1 cellular context compared by ENCODE assay signal in genomic region chr11:133318221-133318620, GRCh38.
TF ChIP-seq lines count a peak whose summit lies in the region.

No MANE protein-coding gene starts in this region.

TF ChIP-seq in H1, 55 proteins besides CTCF, POLR2A, EP300 and RAD21:
- TF ChIP-seq MAX (IDR thresholded peaks at IDR 0.05) (no peak), TCF12 (IDR thresholded peaks at IDR 0.05; ENCODE audit: low read depth, low read length) (no peak), KDM4A (IDR thresholded peaks at IDR 0.05; ENCODE audit: low read depth, low read length, severe bottlenecking) (no peak), SP1 (IDR thresholded peaks at IDR 0.05; ENCODE audit: low read depth, low read length) (0 out of 2 replicates have a peak, but pooled peaks have one; percentile 25), SIN3A (conservative IDR thresholded peaks at IDR 0.05 in 1 of 2, IDR thresholded peaks at IDR 0.05 in 1 of 2; ENCODE audit: low read depth in 1 of 2, low read length in 2 of 2) (no peak), SP4 (IDR thresholded peaks at IDR 0.05; ENCODE audit: low read length) (no peak), SUZ12 (IDR thresholded peaks at IDR 0.05; ENCODE audit: low read length) (no peak), CHD2 (IDR thresholded peaks at IDR 0.05; ENCODE audit: low read length) (no peak)
TF ChIP-seq in H1: peak in this region for 1.
